23 cellular contexts compared by ENCODE assay signal in genomic region chr3:135261916-135262315, GRCh38.
"Had no signal": no experiment of that assay in that cellular context is flagged by ENCODE, and none has a peak within 500 bp of the region (broad histone marks: within the 10 kb centered on the region; RNA-seq: fewer than 3 reads in every experiment).

No MANE protein-coding gene starts in this region.

- H3K36me3 ChIP-seq: colonic mucosa, esophagus squamous epithelium, gastrocnemius medialis, heart left ventricle, heart right ventricle had no signal

- H3K4me3 Mint-ChIP-seq: dendritic cell treated with granulocyte-macrophage colony-stimulating factor and Interleukin-4, amounts not matched to agents 40 ng/mL and 50 ng/mL, for 4 days; effector memory CD8-positive, alpha-beta T cell; endodermal cell had no signal

- H3K27me3 ChIP-seq: colonic mucosa, dorsolateral prefrontal cortex, esophagus squamous epithelium, foreskin keratinocyte, gastrocnemius medialis, gastroesophageal sphincter, heart right ventricle had no signal

- H3K4me1 ChIP-seq: colonic mucosa, foreskin keratinocyte, gastrocnemius medialis, gastroesophageal sphincter, heart left ventricle, heart right ventricle had no signal

- DNase-seq: colonic mucosa; cortex of kidney; dermis blood vessel endothelial cell; dorsolateral prefrontal cortex; effector CD4-positive, alpha-beta T cell; effector CD8-positive, alpha-beta T cell; effector memory CD4-positive, alpha-beta T cell; effector memory CD8-positive, alpha-beta T cell; endodermal cell; erythroblast; esophagus squamous epithelium; foreskin fibroblast; foreskin keratinocyte; foreskin melanocyte; gastrocnemius medialis; glutamatergic neuron; head of caudate nucleus; heart left ventricle; heart right ventricle had no signal

- H3K27ac ChIP-seq: colonic mucosa, coronary artery, dorsolateral prefrontal cortex, epithelial cell of prostate, esophagus squamous epithelium, foreskin keratinocyte, gastrocnemius medialis, gastroesophageal sphincter, heart left ventricle, heart right ventricle had no signal

- H3K27ac Mint-ChIP-seq: dendritic cell treated with granulocyte-macrophage colony-stimulating factor and Interleukin-4, amounts not matched to agents 40 ng/mL and 50 ng/mL, for 4 days; effector memory CD8-positive, alpha-beta T cell; endodermal cell had no signal

- H3K9me3 Mint-ChIP-seq: dendritic cell treated with granulocyte-macrophage colony-stimulating factor and Interleukin-4, amounts not matched to agents 40 ng/mL and 50 ng/mL, for 4 days had no signal

- H3K9me3 ChIP-seq: colonic mucosa, esophagus squamous epithelium, gastrocnemius medialis, gastroesophageal sphincter, heart left ventricle had no signal

- H3K27me3 Mint-ChIP-seq: dendritic cell treated with granulocyte-macrophage colony-stimulating factor and Interleukin-4, amounts not matched to agents 40 ng/mL and 50 ng/mL, for 4 days had no signal

- H3K4me3 ChIP-seq: colonic mucosa, coronary artery, dorsolateral prefrontal cortex, esophagus squamous epithelium, gastrocnemius medialis, gastroesophageal sphincter, heart left ventricle, heart right ventricle had no signal
